ENCODE assay signal across 22 cellular contexts in genomic region chr12:55748230-55748993, GRCh38. TPM values are rescaled to one million over a fixed set of nuclear protein-coding genes. Genes with fewer than 3 reads are reported as not detected.
DNase-seq lines count a peak whose midpoint lies in the region; ATAC-seq and TF ChIP-seq lines count a peak whose summit lies in the region.
"Had no signal": no experiment of that assay in that cellular context is flagged by ENCODE, and none has a peak within 500 bp of the region (broad histone marks: within the 10 kb centered on the region; RNA-seq: fewer than 3 reads in every experiment).

No MANE protein-coding gene starts in this region.

- H3K36me3 Mint-ChIP-seq in natural killer cell (no peaks in the 10 kb centered on the region), T-cell (peaks cover 6% of the 10 kb centered on the region), memory B cell (peaks cover 4% of the 10 kb centered on the region), CD14-positive monocyte (peaks cover 23 to 33% of the 10 kb centered on the region in 2 donors)
- no peaks in the 10 kb centered on the region for H3K36me3 Mint-ChIP-seq in natural killer cell treated with Interleukin-12 subunit alpha and Interleukin-12 subunit beta and Interleukin-15 and Interleukin-18, amount 100 ng/mL, for 72 hours

- H3K27me3 Mint-ChIP-seq in natural killer cell (ENCODE audit: low read depth in 2 of 2) = no peaks in the 10 kb centered on the region
- H3K27me3 Mint-ChIP-seq in natural killer cell treated with Interleukin-12 subunit alpha and Interleukin-12 subunit beta and Interleukin-15 and Interleukin-18, amount 100 ng/mL, for 72 hours = no peaks in the 10 kb centered on the region
- H3K27me3 Mint-ChIP-seq in T-cell = no peaks in the 10 kb centered on the region
- no peaks in the 10 kb centered on the region for H3K27me3 Mint-ChIP-seq in memory B cell
- H3K27me3 Mint-ChIP-seq in CD14-positive monocyte (ENCODE audit: low read depth in 3 of 3) = peaks cover 18 to 30% (median 28%) of the 10 kb centered on the region in 3 donors
- H3K27me3 Mint-ChIP-seq: activated naive CD8-positive, alpha-beta T cell treated with anti-CD3 and anti-CD28 coated beads, Interleukin-2, amount 10 ng/mL, durations not matched to agents 7 days and 5 days; stimulated activated naive CD8-positive, alpha-beta T cell treated with anti-CD3 and anti-CD28 coated beads, Interleukin-15, Interleukin-2, amounts not matched to agents 100 ng/mL and 50 ng/mL, for 24 hours had no signal

- ATAC-seq in natural killer cell = no peak
- no peak for ATAC-seq in natural killer cell treated with Interleukin-12 subunit alpha and Interleukin-12 subunit beta and Interleukin-15 and Interleukin-18, amount 100 ng/mL, for 72 hours
- no peak for ATAC-seq in T-cell (replicated peaks in 1 of 4)
- no peak for ATAC-seq in memory B cell (ENCODE audit: low read depth)
- no peak for ATAC-seq in GM18498 (IDR thresholded peaks at IDR 0.05; ENCODE audit: unreplicated experiment)
- no peak for ATAC-seq in HG02759 (IDR thresholded peaks at IDR 0.05; ENCODE audit: unreplicated experiment)
- ATAC-seq: left colon, pancreas had no signal

- TF ChIP-seq CTCF in natural killer cell (IDR thresholded peaks at IDR 0.05) (no peak), CD14-positive monocyte (IDR thresholded peaks at IDR 0.05) (no peak)

- intact Hi-C loops in natural killer cell (cut with micrococcal nuclease) (no loop called here), CD14-positive monocyte (cut with micrococcal nuclease) (loop anchor here in 1 of 2 donors (10.0 kb wide), 1 partner anchor 276 kb away; the partner anchor contains the start of gene IKZF4)

- CTCF ChIA-PET in T-cell (lab: Charles Lee) = interaction anchor here (0.6 to 2.4 kb wide), 7 partner anchors 10 to 247 kb away, joined by 3 to 10 read pairs (median 3); no protein-coding TSS in a partner anchor

- H3K27ac Mint-ChIP-seq in natural killer cell (peak overlapping the region; percentile 25 to 30), T-cell (peak overlapping the region; percentile 53 to 85), memory B cell (peak overlapping the region; percentile 75), CD14-positive monocyte (no peak overlapping the region)
- no peak overlapping the region for H3K27ac Mint-ChIP-seq in natural killer cell treated with Interleukin-12 subunit alpha and Interleukin-12 subunit beta and Interleukin-15 and Interleukin-18, amount 100 ng/mL, for 72 hours
- H3K27ac Mint-ChIP-seq: activated naive CD8-positive, alpha-beta T cell treated with anti-CD3 and anti-CD28 coated beads, Interleukin-2, amount 10 ng/mL, durations not matched to agents 7 days and 5 days; stimulated activated naive CD8-positive, alpha-beta T cell treated with anti-CD3 and anti-CD28 coated beads, Interleukin-15, Interleukin-2, amounts not matched to agents 100 ng/mL and 50 ng/mL, for 24 hours had no signal

- H3K4me3 Mint-ChIP-seq in natural killer cell (no peak overlapping the region), T-cell (no peak overlapping the region), memory B cell (no peak overlapping the region), CD14-positive monocyte (no peak overlapping the region)
- no peak overlapping the region for H3K4me3 Mint-ChIP-seq in natural killer cell treated with Interleukin-12 subunit alpha and Interleukin-12 subunit beta and Interleukin-15 and Interleukin-18, amount 100 ng/mL, for 72 hours
- H3K4me3 Mint-ChIP-seq: activated naive CD8-positive, alpha-beta T cell treated with anti-CD3 and anti-CD28 coated beads, Interleukin-2, amount 10 ng/mL, durations not matched to agents 7 days and 5 days; stimulated activated naive CD8-positive, alpha-beta T cell treated with anti-CD3 and anti-CD28 coated beads, Interleukin-15, Interleukin-2, amounts not matched to agents 100 ng/mL and 50 ng/mL, for 24 hours had no signal

- DNase-seq in natural killer cell (peak; percentile 14), T-cell (no peak), memory B cell (ENCODE audit: low spot score in 2 of 2) (no peak), CD14-positive monocyte (ENCODE audit: low spot score) (no peak), DMS53 treated with DMSO at 0.1 percent for 48 hours (lab: John Stamatoyannopoulos, UW; ENCODE audit: unreplicated experiment) (no peak)
- no peak for DNase-seq in natural killer cell treated with Interleukin-12 subunit alpha and Interleukin-12 subunit beta and Interleukin-15 and Interleukin-18, amount 100 ng/mL, for 72 hours (ENCODE audit: low spot score)
- DNase-seq: activated naive CD8-positive, alpha-beta T cell treated with anti-CD3 and anti-CD28 coated beads, Interleukin-2, amount 10 ng/mL, durations not matched to agents 7 days and 5 days; activated T-cell treated with anti-CD3 and anti-CD28 coated beads, Interleukin-2, amount 50 U/mL, for 48 hours; C1 segment of cervical spinal cord; cerebellar nuclear complex; DMS 273 treated with DMSO at 0.1 percent for 48 hours; left colon; mesenchymal stem cell; NCI-H1048; NCI-H187 treated with DMSO at 0.1 percent for 48 hours; NCI-H526; pancreas; stimulated activated CD4-positive, alpha-beta T cell treated with anti-CD3 and anti-CD28 coated beads, Interleukin-4, amount 100 ng/mL, for 24 hours; thyroid gland had no signal

- H3K4me1 Mint-ChIP-seq in natural killer cell (peaks cover 25 to 31% of the 10 kb centered on the region in 2 donors), T-cell (peaks cover 22 to 36% (median 30%) of the 10 kb centered on the region in 3 donors), memory B cell (peaks cover 22% of the 10 kb centered on the region), CD14-positive monocyte (peaks cover 16% of the 10 kb centered on the region)
- peaks cover 13 to 30% of the 10 kb centered on the region in 2 donors for H3K4me1 Mint-ChIP-seq in natural killer cell treated with Interleukin-12 subunit alpha and Interleukin-12 subunit beta and Interleukin-15 and Interleukin-18, amount 100 ng/mL, for 72 hours (ENCODE audit: low read depth in 2 of 2)

- POLR2A ChIA-PET in T-cell (lab: Charles Lee) = interaction anchor here in 1 of 2 donors (0.6 kb wide), 1 partner anchor 57 kb away, joined by 8 read pairs; no protein-coding TSS in a partner anchor

- H3K9me3 Mint-ChIP-seq in natural killer cell (no peaks in the 10 kb centered on the region), T-cell (no peaks in the 10 kb centered on the region), memory B cell (no peaks in the 10 kb centered on the region), CD14-positive monocyte (peaks cover 0 to 9% (median 0%) of the 10 kb centered on the region in 7 donors)
- no peaks in the 10 kb centered on the region for H3K9me3 Mint-ChIP-seq in natural killer cell treated with Interleukin-12 subunit alpha and Interleukin-12 subunit beta and Interleukin-15 and Interleukin-18, amount 100 ng/mL, for 72 hours
- H3K9me3 Mint-ChIP-seq: activated naive CD8-positive, alpha-beta T cell treated with anti-CD3 and anti-CD28 coated beads, Interleukin-2, amount 10 ng/mL, durations not matched to agents 7 days and 5 days; stimulated activated naive CD8-positive, alpha-beta T cell treated with anti-CD3 and anti-CD28 coated beads, Interleukin-15, Interleukin-2, amounts not matched to agents 100 ng/mL and 50 ng/mL, for 24 hours had no signal

RNA-seq across cellular contexts. Expression of gene GDF11, which starts 5.5 kb away (rescaled TPM):
- 10 to 100 TPM in 2 of 3 donors, 1 to 10 TPM in 1; 9.2 to 12.1 (median 10.2) TPM for total RNA-seq in natural killer cell
- 10 to 100 TPM in 1 of 2 donors, 1 to 10 TPM in 1; 5.0 to 18.4 TPM for total RNA-seq in natural killer cell treated with Interleukin-12 subunit alpha and Interleukin-12 subunit beta and Interleukin-15 and Interleukin-18, amount 100 ng/mL, for 72 hours
- 10 to 100 TPM in 4 of 5 donors, 1 to 10 TPM in 1; 7.5 to 12.9 (median 11.5) TPM for total RNA-seq in T-cell
- polyA plus RNA-seq in CD14-positive monocyte = under 1 TPM; 0.08 to 0.09 TPM

RNA-seq across cellular contexts. Expression of gene CD63, which starts 19.6 kb away (rescaled TPM):
- total RNA-seq in natural killer cell = 100 to 1,000 TPM; 296 to 441 (median 319) TPM
- 100 to 1,000 TPM; 263 to 327 TPM for total RNA-seq in natural killer cell treated with Interleukin-12 subunit alpha and Interleukin-12 subunit beta and Interleukin-15 and Interleukin-18, amount 100 ng/mL, for 72 hours
- total RNA-seq in T-cell = 10 to 100 TPM; 41.3 to 88.2 (median 73.5) TPM
- polyA plus RNA-seq in CD14-positive monocyte = 1,000 to 10,000 TPM in 1 of 2 donors, 100 to 1,000 TPM in 1; 988 to 1,099 TPM

RNA-seq across cellular contexts. Expression of gene RDH5, which starts 28.2 kb away (rescaled TPM):
- total RNA-seq in natural killer cell (10 to 100 TPM in 2 of 3 donors, 1 to 10 TPM in 1; 9.6 to 19.0 (median 10.1) TPM), T-cell (10 to 100 TPM; 13.0 to 29.1 (median 22.4) TPM)
- total RNA-seq in natural killer cell treated with Interleukin-12 subunit alpha and Interleukin-12 subunit beta and Interleukin-15 and Interleukin-18, amount 100 ng/mL, for 72 hours = 10 to 100 TPM; 10.2 to 11.7 TPM
- polyA plus RNA-seq in CD14-positive monocyte = 1 to 10 TPM; 1.2 TPM

RNA-seq across cellular contexts. Expression of gene BLOC1S1, which starts 32.6 kb away (rescaled TPM):
- total RNA-seq in natural killer cell (10 to 100 TPM; 75.8 to 83.7 (median 81.0) TPM), T-cell (10 to 100 TPM; 49.4 to 76.6 (median 72.7) TPM)
- total RNA-seq in natural killer cell treated with Interleukin-12 subunit alpha and Interleukin-12 subunit beta and Interleukin-15 and Interleukin-18, amount 100 ng/mL, for 72 hours = 10 to 100 TPM; 54.8 to 85.8 TPM
- 100 to 1,000 TPM; 222 to 223 TPM for polyA plus RNA-seq in CD14-positive monocyte

RNA-seq across cellular contexts. Expression of gene ITGA7, which starts 40.7 kb away (rescaled TPM):
- total RNA-seq in natural killer cell = 1 to 10 TPM; 2.8 to 4.6 (median 4.3) TPM
- 1 to 10 TPM; 2.1 to 4.2 TPM for total RNA-seq in natural killer cell treated with Interleukin-12 subunit alpha and Interleukin-12 subunit beta and Interleukin-15 and Interleukin-18, amount 100 ng/mL, for 72 hours
- total RNA-seq in T-cell = 1 to 10 TPM; 2.6 to 4.6 (median 3.1) TPM
- under 1 TPM; 0.23 to 0.55 TPM for polyA plus RNA-seq in CD14-positive monocyte

Comparison
In these comparisons a context has a peak if more than half of its experiments do, and no peak if none do; other contexts are left out.
1. H3K27ac Mint-ChIP-seq: peak in natural killer cell (2 of 2), T-cell (2 of 2) and memory B cell (single experiment); none in natural killer cell treated with Interleukin-12 subunit alpha and Interleukin-12 subunit beta and Interleukin-15 and Interleukin-18, amount 100 ng/mL, for 72 hours (0 of 2) and CD14-positive monocyte (0 of 7).